22 cellular contexts compared by ENCODE assay signal in the genomic region with DNA sequence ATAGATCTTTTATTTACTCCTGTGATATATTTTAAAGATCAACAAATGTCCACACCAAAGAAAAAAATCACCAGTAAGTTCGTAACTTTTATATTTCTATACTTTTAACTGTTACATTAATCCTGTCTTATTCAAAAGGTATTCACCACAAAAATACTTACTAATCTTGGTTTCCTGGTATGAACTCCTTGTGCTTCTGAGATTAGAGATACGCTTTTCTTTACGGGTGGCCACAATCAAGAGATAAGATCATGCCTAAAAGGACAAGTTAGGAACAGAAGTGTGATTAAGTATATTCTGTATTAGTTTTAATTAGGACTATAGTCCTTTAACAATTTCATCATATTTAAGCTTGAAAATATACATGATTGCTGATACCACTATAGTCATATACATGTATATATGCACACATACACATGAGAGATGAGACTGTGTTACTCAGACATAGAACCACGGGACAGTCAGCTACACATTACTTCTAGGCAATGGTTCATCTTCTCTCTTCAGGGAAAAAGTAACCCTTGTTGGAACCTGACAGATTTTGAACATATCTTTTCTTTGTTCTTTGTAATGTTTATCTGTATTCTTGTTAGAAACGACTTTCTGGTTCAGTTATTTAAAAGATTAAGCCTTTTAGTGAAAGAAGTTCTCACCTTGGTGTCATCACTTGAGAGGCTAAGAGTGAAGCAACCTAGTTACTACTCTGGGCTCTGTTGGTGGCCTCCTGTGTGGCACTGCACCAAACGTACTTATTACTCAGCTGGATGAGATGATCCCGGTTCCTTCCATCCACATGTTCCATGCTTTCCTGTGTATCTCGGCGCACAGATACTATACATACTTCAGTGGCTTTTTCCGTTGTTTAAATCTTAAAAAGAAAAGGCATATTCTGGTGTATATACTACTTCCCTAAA.
A peak's percentile ranks its signal among the peaks of the same experiment; 100 is the strongest.
DNase-seq lines count a peak whose midpoint lies in the region; ATAC-seq and TF ChIP-seq lines count a peak whose summit lies in the region.
"Had no signal": no experiment of that assay in that cellular context is flagged by ENCODE, and none has a peak within 500 bp of the region (broad histone marks: within the 10 kb centered on the region; RNA-seq: fewer than 3 reads in every experiment).

No MANE protein-coding gene starts in this region.

- H4K20me1 ChIP-seq in GM23248 (ENCODE audit: insufficient read depth): no peaks in the 10 kb centered on the region

- TF ChIP-seq EP300 in esophagus muscularis mucosa (IDR thresholded peaks at IDR 0.05) (no peak), sigmoid colon (IDR thresholded peaks at IDR 0.05) (no peak)

- no peak overlapping the region for H3K4me3 ChIP-seq in GM23248
- H3K4me3 ChIP-seq in esophagus muscularis mucosa: no peak overlapping the region
- no peak overlapping the region for H3K4me3 ChIP-seq in sigmoid colon
- H3K4me3 ChIP-seq: pancreas, PC-9 had no signal

- H3K4me1 Mint-ChIP-seq in activated CD4-positive, alpha-beta memory T cell treated with anti-CD3 and anti-CD28 coated beads for 36 hours (ENCODE audit: low read depth): peaks cover 37% of the 10 kb centered on the region
- H3K4me1 Mint-ChIP-seq: CD4-positive, alpha-beta memory T cell; central memory CD8-positive, alpha-beta T cell; naive thymus-derived CD8-positive, alpha-beta T cell; T-cell had no signal

- H3K9me2 ChIP-seq in GM23248 (ENCODE audit: insufficient read depth): no peaks in the 10 kb centered on the region

- DNase-seq in GM23248 (peak; percentile 64), esophagus muscularis mucosa (ENCODE audit: extremely low spot score) (no peak), sigmoid colon (no peak), amniotic stem cell (lab: John Stamatoyannopoulos, UW) (no peak), NCI-H774 (lab: John Stamatoyannopoulos, UW) (no peak)
- no peak for DNase-seq in activated CD4-positive, alpha-beta memory T cell treated with anti-CD3 and anti-CD28 coated beads for 36 hours
- DNase-seq: activated CD8-positive, alpha-beta memory T cell treated with anti-CD3 and anti-CD28 coated beads, Interleukin-2, amount 50 U/mL, for 48 hours; activated naive CD4-positive, alpha-beta T cell treated with Interleukin-2 at 50 U/mL for 16 hours; anterior cingulate cortex; CD4-positive, alpha-beta memory T cell; DMS 273 treated with DMSO at 0.1 percent for 48 hours; naive thymus-derived CD8-positive, alpha-beta T cell; NCI-H1105; NCI-H2081; NCI-H345; pancreas; PC-9; right cardiac atrium; stimulated activated CD4-positive, alpha-beta T cell treated with anti-CD3 and anti-CD28 coated beads, Interleukin-15, amount 100 ng/mL, for 24 hours; T-cell had no signal

- peaks cover 55% of the 10 kb centered on the region for H3K4me1 ChIP-seq in GM23248 (ENCODE audit: insufficient read depth)
- peaks cover 69 to 100% (median 96%) of the 10 kb centered on the region in 4 donors for H3K4me1 ChIP-seq in esophagus muscularis mucosa
- H3K4me1 ChIP-seq in sigmoid colon: peaks cover 0 to 99% (median 91%) of the 10 kb centered on the region in 4 donors
- H3K4me1 ChIP-seq: pancreas had no signal

- peaks cover 53% of the 10 kb centered on the region for H3F3A ChIP-seq in GM23248 (ENCODE audit: insufficient read depth)

- CTCF ChIA-PET in activated CD4-positive, alpha-beta memory T cell treated with anti-CD3 and anti-CD28 coated beads for 36 hours (lab: Charles Lee): no interaction called here

- H3K4me3 Mint-ChIP-seq in activated CD4-positive, alpha-beta memory T cell treated with anti-CD3 and anti-CD28 coated beads for 36 hours: no peak overlapping the region
- H3K4me3 Mint-ChIP-seq: CD4-positive, alpha-beta memory T cell; central memory CD8-positive, alpha-beta T cell; naive thymus-derived CD8-positive, alpha-beta T cell; T-cell had no signal

- TF ChIP-seq POLR2A in esophagus muscularis mucosa (IDR thresholded peaks at IDR 0.05; ENCODE audit: low read depth): no peak
- no peak for TF ChIP-seq POLR2A in sigmoid colon (IDR thresholded peaks at IDR 0.05)

- H2AFZ ChIP-seq in GM23248: no peak overlapping the region
- H2AFZ ChIP-seq: PC-9 had no signal

- peaks cover 3% of the 10 kb centered on the region for H3K36me3 Mint-ChIP-seq in activated CD4-positive, alpha-beta memory T cell treated with anti-CD3 and anti-CD28 coated beads for 36 hours
- H3K36me3 Mint-ChIP-seq: naive thymus-derived CD8-positive, alpha-beta T cell had no signal

- no peak for ATAC-seq in GM18867 (IDR thresholded peaks at IDR 0.05; ENCODE audit: unreplicated experiment)
- ATAC-seq: naive thymus-derived CD8-positive, alpha-beta T cell; T-cell had no signal

- H3K4me2 ChIP-seq in GM23248 (ENCODE audit: unreplicated experiment): peak overlapping the region; percentile 58
- H3K4me2 ChIP-seq: PC-9 had no signal

- H3K27me3 Mint-ChIP-seq in activated CD4-positive, alpha-beta memory T cell treated with anti-CD3 and anti-CD28 coated beads for 36 hours: peaks cover 15% of the 10 kb centered on the region

- no peak overlapping the region for H3K9ac ChIP-seq in GM23248

- WGBS in GM23248 (ENCODE audit: low coverage in 1 of 2, low lambda C conversion rate in 2 of 2, missing lambda C conversion rate in 2 of 2), 2 experiments: 44 to 56% methylated on average over 10 of the region's 10 CpGs
- WGBS in esophagus muscularis mucosa: 57% methylated on average over 10 of the region's 10 CpGs
- 73 to 78% methylated on average over 10 of the region's 10 CpGs for WGBS in sigmoid colon, 2 donors

- H3K9me3 Mint-ChIP-seq in activated CD4-positive, alpha-beta memory T cell treated with anti-CD3 and anti-CD28 coated beads for 36 hours: no peaks in the 10 kb centered on the region
- H3K9me3 Mint-ChIP-seq: CD4-positive, alpha-beta memory T cell; central memory CD8-positive, alpha-beta T cell; naive thymus-derived CD8-positive, alpha-beta T cell; T-cell had no signal

- H3K27ac Mint-ChIP-seq in activated CD4-positive, alpha-beta memory T cell treated with anti-CD3 and anti-CD28 coated beads for 36 hours: peak overlapping the region; percentile 80
- H3K27ac Mint-ChIP-seq: CD4-positive, alpha-beta memory T cell; naive thymus-derived CD8-positive, alpha-beta T cell; T-cell had no signal

- in situ Hi-C loops in GM23248 (cut with MboI): no loop called here

- H3K9me3 ChIP-seq in GM23248 (ENCODE audit: low read depth) (no peaks in the 10 kb centered on the region), esophagus muscularis mucosa (no peaks in the 10 kb centered on the region), sigmoid colon (no peaks in the 10 kb centered on the region)
- H3K9me3 ChIP-seq: pancreas had no signal

- H3K79me2 ChIP-seq in GM23248 (ENCODE audit: insufficient read depth): peaks cover 8% of the 10 kb centered on the region

- TF ChIP-seq CTCF in esophagus muscularis mucosa (IDR thresholded peaks at IDR 0.05): no peak
- no peak for TF ChIP-seq CTCF in sigmoid colon (IDR thresholded peaks at IDR 0.05)

- POLR2A ChIA-PET in activated CD4-positive, alpha-beta memory T cell treated with anti-CD3 and anti-CD28 coated beads for 36 hours (lab: Charles Lee): interaction anchor here (1.2 to 2.1 kb wide), 3 partner anchors 10 to 139 kb away, joined by 3 to 7 read pairs (median 5); no protein-coding TSS in a partner anchor

- H3K27ac ChIP-seq in GM23248 (peak overlapping the region; percentile 60), esophagus muscularis mucosa (replicated peaks in 1 of 4) (peak overlapping the region; percentile 55 to 99 (median 98)), sigmoid colon (peak overlapping the region; percentile 43 to 99 (median 77))
- H3K27ac ChIP-seq: pancreas, PC-9 had no signal

- intact Hi-C loops in activated CD4-positive, alpha-beta memory T cell treated with anti-CD3 and anti-CD28 coated beads for 36 hours (cut with micrococcal nuclease): loop anchor here (1.0 to 10.0 kb wide), 4 partner anchors 15 to 379 kb away; a partner anchor contains a TSS
- intact Hi-C loops in esophagus muscularis mucosa (cut with DNase I): no loop called here
- intact Hi-C loops in sigmoid colon (cut with DNase I): no loop called here

- H3K36me3 ChIP-seq in GM23248 (ENCODE audit: low read depth) (no peaks in the 10 kb centered on the region), esophagus muscularis mucosa (peaks cover 0 to 20% (median 18%) of the 10 kb centered on the region in 4 donors), sigmoid colon (peaks cover 0 to 23% (median 0%) of the 10 kb centered on the region in 4 donors)
- H3K36me3 ChIP-seq: pancreas had no signal

- H3K27me3 ChIP-seq in GM23248 (replicated peaks; ENCODE audit: insufficient read depth) (no peaks in the 10 kb centered on the region), esophagus muscularis mucosa (no peaks in the 10 kb centered on the region), sigmoid colon (no peaks in the 10 kb centered on the region)
- H3K27me3 ChIP-seq: pancreas had no signal
